8 cellular contexts compared by ENCODE assay signal in genomic region chr2:176001281-176001902, GRCh38. TPM values are rescaled to one million over a fixed set of nuclear protein-coding genes. Genes with fewer than 3 reads are reported as not detected.
A peak's percentile ranks its signal among the peaks of the same experiment; 100 is the strongest.
DNase-seq lines count a peak whose midpoint lies in the region; ATAC-seq and TF ChIP-seq lines count a peak whose summit lies in the region.

No MANE protein-coding gene starts in this region.

- CTCF ChIA-PET in activated CD4-positive, alpha-beta T cell treated with anti-CD3 and anti-CD28 coated beads, Interleukin-2, amount 10 ng/mL, durations not matched to agents 7 days and 5 days (lab: Charles Lee): interaction anchor here (0.9 to 1.3 kb wide), 2 partner anchors 20 to 28 kb away, joined by 3 read pairs; no protein-coding TSS in a partner anchor

- H3K4me1 Mint-ChIP-seq in activated CD4-positive, alpha-beta T cell treated with anti-CD3 and anti-CD28 coated beads, Interleukin-2, amount 10 ng/mL, durations not matched to agents 7 days and 5 days: peaks cover 29% of the 10 kb centered on the region
- peaks cover 18% of the 10 kb centered on the region in 2 donors for H3K4me1 Mint-ChIP-seq in effector memory CD8-positive, alpha-beta T cell (ENCODE audit: low read depth in 2 of 2)
- H3K4me1 Mint-ChIP-seq in mesothelial cell of epicardium: peaks cover 24% of the 10 kb centered on the region

- peaks cover 8% of the 10 kb centered on the region for H3K27me3 Mint-ChIP-seq in activated CD4-positive, alpha-beta T cell treated with anti-CD3 and anti-CD28 coated beads, Interleukin-2, amount 10 ng/mL, durations not matched to agents 7 days and 5 days
- H3K27me3 Mint-ChIP-seq in effector memory CD8-positive, alpha-beta T cell: no peaks in the 10 kb centered on the region
- peaks cover 16% of the 10 kb centered on the region for H3K27me3 Mint-ChIP-seq in mesothelial cell of epicardium (ENCODE audit: low read depth)

- TF ChIP-seq CTCF in mesothelial cell of epicardium (IDR thresholded peaks at IDR 0.05; ENCODE audit: unreplicated experiment): no peak

- H3K36me3 Mint-ChIP-seq in activated CD4-positive, alpha-beta T cell treated with anti-CD3 and anti-CD28 coated beads, Interleukin-2, amount 10 ng/mL, durations not matched to agents 7 days and 5 days (ENCODE audit: low read depth): peaks cover 2% of the 10 kb centered on the region
- peaks cover 11% of the 10 kb centered on the region for H3K36me3 Mint-ChIP-seq in effector memory CD8-positive, alpha-beta T cell (ENCODE audit: insufficient read depth)
- H3K36me3 Mint-ChIP-seq in mesothelial cell of epicardium: no peaks in the 10 kb centered on the region

- DNase-seq in ACHN (peak; percentile 47), NCI-H2227 (lab: John Stamatoyannopoulos, UW; ENCODE audit: unreplicated experiment) (peak; percentile 69), mesothelial cell of epicardium (ENCODE audit: low spot score in 2 of 2, unreplicated experiment in 2 of 2) (peak in 1 of 2 experiments; percentile 42)
- peak; percentile 41 for DNase-seq in activated CD4-positive, alpha-beta T cell treated with anti-CD3 and anti-CD28 coated beads, Interleukin-2, amount 10 ng/mL, durations not matched to agents 7 days and 5 days
- DNase-seq in effector memory CD8-positive, alpha-beta T cell: peak; percentile 7 to 19 (median 12)
- DNase-seq in stimulated activated CD8-positive, alpha-beta memory T cell treated with anti-CD3 and anti-CD28 coated beads, Interleukin-4, amount 100 ng/mL, for 1 hour (ENCODE audit: low read depth in 2 of 2, low spot score in 1 of 2): peak; percentile 2 to 4

- peak overlapping the region; percentile 87 for H3K27ac Mint-ChIP-seq in activated CD4-positive, alpha-beta T cell treated with anti-CD3 and anti-CD28 coated beads, Interleukin-2, amount 10 ng/mL, durations not matched to agents 7 days and 5 days
- peak overlapping the region; percentile 98 to 99 for H3K27ac Mint-ChIP-seq in effector memory CD8-positive, alpha-beta T cell
- peak overlapping the region; percentile 93 for H3K27ac Mint-ChIP-seq in mesothelial cell of epicardium

- ATAC-seq in GM18858 (IDR thresholded peaks at IDR 0.05; ENCODE audit: unreplicated experiment): peak; percentile 41
- ATAC-seq in HG03064 (IDR thresholded peaks at IDR 0.05; ENCODE audit: low read depth, unreplicated experiment): peak; percentile 47
- ATAC-seq in effector memory CD8-positive, alpha-beta T cell (replicated peaks): peak; percentile 24

- no peaks in the 10 kb centered on the region for H3K9me3 Mint-ChIP-seq in activated CD4-positive, alpha-beta T cell treated with anti-CD3 and anti-CD28 coated beads, Interleukin-2, amount 10 ng/mL, durations not matched to agents 7 days and 5 days
- no peaks in the 10 kb centered on the region for H3K9me3 Mint-ChIP-seq in effector memory CD8-positive, alpha-beta T cell
- no peaks in the 10 kb centered on the region for H3K9me3 Mint-ChIP-seq in mesothelial cell of epicardium

- in situ Hi-C loops in ACHN (cut with HindIII; ENCODE audit: low pct_ligation_motif_present, low pct_unique_long_range_greater_than_20kb, low sequenced_read_pairs): no loop called here

- peak overlapping the region; percentile 90 for H3K4me3 Mint-ChIP-seq in activated CD4-positive, alpha-beta T cell treated with anti-CD3 and anti-CD28 coated beads, Interleukin-2, amount 10 ng/mL, durations not matched to agents 7 days and 5 days
- peak overlapping the region; percentile 93 to 96 for H3K4me3 Mint-ChIP-seq in effector memory CD8-positive, alpha-beta T cell
- H3K4me3 Mint-ChIP-seq in mesothelial cell of epicardium: peak overlapping the region; percentile 87

- POLR2A ChIA-PET in activated CD4-positive, alpha-beta T cell treated with anti-CD3 and anti-CD28 coated beads, Interleukin-2, amount 10 ng/mL, durations not matched to agents 7 days and 5 days (lab: Charles Lee): interaction anchor here (0.6 kb wide), 1 partner anchor 38 kb away, joined by 9 read pairs; no protein-coding TSS in a partner anchor

RNA-seq across cellular contexts. Expression of gene LNPK, which starts 0.7 kb away (rescaled TPM):
- 10 to 100 TPM; 35.1 to 35.7 TPM for total RNA-seq in activated CD4-positive, alpha-beta T cell treated with anti-CD3 and anti-CD28 coated beads, Interleukin-2, amount 10 ng/mL, durations not matched to agents 7 days and 5 days
- 29.4 to 31.7 TPM (median 30.2 TPM) in 3 replicates for total RNA-seq in mesothelial cell of epicardium
